ENCODE assay signal across 1 cellular context in the genomic region with DNA sequence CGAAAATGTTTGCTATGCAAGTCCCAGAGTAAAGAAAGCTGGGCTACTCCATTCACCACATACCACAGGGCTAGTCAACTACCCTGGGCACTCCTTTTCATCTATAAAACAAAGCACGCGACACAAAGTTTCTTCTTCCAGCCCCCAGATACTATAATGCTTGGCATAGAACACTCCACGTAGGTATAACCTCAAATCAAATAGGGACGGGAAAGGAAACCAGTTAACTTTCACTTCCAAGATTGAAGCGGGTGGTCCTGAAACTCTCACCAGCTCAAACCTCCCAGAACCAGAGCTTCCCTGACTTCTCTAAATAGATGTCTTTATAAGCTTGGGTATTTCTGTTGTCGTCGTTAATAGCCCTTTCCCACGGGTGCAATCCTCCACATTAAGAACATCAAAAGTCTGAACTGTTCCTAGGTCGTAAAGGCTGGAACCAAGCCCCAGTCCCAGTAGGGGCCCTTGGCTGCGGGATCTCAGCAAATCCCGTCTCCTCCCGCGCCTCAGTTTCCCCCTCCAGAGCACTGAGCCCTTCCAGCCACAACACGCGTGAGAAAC.
TF ChIP-seq lines count a peak whose summit lies in the region.

No MANE protein-coding gene starts in this region.

TF ChIP-seq in endothelial cell of umbilical vein, 7 proteins besides CTCF, POLR2A, EP300 and RAD21:
- TF ChIP-seq, protein P1, sequence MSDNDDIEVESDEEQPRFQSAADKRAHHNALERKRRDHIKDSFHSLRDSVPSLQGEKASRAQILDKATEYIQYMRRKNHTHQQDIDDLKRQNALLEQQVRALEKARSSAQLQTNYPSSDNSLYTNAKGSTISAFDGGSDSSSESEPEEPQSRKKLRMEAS (IDR thresholded peaks at IDR 0.05; ENCODE audit: insufficient read depth, insufficient read length) = no peak
- TF ChIP-seq GATA2 (IDR thresholded peaks at IDR 0.05; ENCODE audit: insufficient read depth, insufficient read length, low read depth, low read length) = no peak
